18 cellular contexts compared by ENCODE assay signal in the genomic region with DNA sequence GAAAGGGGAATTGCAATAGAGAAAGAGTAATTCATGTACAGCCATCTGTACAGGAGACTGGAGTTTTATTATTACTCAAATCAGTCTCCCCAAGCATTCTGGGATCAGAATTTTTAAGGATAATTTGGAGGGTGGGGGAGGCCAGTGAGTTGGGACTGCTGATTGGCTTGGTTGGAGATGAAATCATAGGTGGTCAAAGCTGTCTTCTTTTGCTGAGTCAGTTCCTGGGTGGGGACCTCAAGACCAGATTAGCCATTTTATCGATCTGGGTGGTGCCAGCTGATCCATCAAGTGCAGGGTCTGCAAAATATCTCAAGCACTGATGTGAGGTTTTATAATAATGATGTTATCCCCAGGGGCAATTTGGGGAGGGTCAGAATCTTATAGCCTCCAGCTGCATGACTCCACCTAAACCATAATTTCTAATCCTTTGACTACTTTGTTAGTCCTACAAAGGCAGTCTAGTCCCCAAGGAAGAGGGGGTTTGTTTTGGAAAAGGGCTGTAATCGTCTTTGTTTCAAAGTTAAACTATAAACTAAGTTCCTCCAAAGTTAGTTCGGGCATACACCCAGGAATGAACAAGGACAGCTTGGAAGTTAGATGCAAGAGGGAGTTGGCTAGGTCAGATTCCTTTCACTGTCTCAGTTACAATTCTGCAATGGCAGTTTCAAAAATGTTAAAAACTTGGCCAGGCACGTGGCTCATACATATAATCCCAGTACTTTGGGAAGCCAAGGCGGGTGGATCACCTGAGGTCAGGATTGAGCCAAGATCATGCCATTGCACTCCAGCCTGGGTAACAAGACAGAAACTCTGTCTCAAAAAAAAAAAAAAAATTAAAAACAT. TPM values are rescaled to one million over a fixed set of nuclear protein-coding genes. Genes with fewer than 3 reads are reported as not detected.
A peak's percentile ranks its signal among the peaks of the same experiment; 100 is the strongest.
DNase-seq lines count a peak whose midpoint lies in the region; ATAC-seq and TF ChIP-seq lines count a peak whose summit lies in the region.
"Had no signal": no experiment of that assay in that cellular context is flagged by ENCODE, and none has a peak within 500 bp of the region (broad histone marks: within the 10 kb centered on the region; RNA-seq: fewer than 3 reads in every experiment).

No MANE protein-coding gene starts in this region.

- ATAC-seq in mucosa of descending colon, result peak; percentile 58
- no peak for ATAC-seq in GM18511 (IDR thresholded peaks at IDR 0.05; ENCODE audit: unreplicated experiment)
- ATAC-seq in HG02970 (IDR thresholded peaks at IDR 0.05; ENCODE audit: low FRiP score, unreplicated experiment), result no peak
- ATAC-seq in GM21447 (IDR thresholded peaks at IDR 0.05; ENCODE audit: unreplicated experiment), result no peak
- ATAC-seq: activated T-cell treated with anti-CD3 and anti-CD28 coated beads, Interleukin-2, amount 50 U/mL, for 4 hours had no signal

- no peaks in the 10 kb centered on the region for H3K27me3 Mint-ChIP-seq in Caco-2 (ENCODE audit: insufficient read depth, unreplicated experiment)

- POLR2A ChIA-PET in Caco-2 (lab: Charles Lee), result interaction anchor here (0.5 kb wide), 1 partner anchor 283 kb away, joined by 3 read pairs; no protein-coding TSS in a partner anchor

- no TSS peak for BruUV-seq in Caco-2 (replicated peaks; lab: Mats Ljungman, UMichigan)

- H3K9me3 ChIP-seq in Caco-2 (no peaks in the 10 kb centered on the region), mucosa of descending colon (no peaks in the 10 kb centered on the region)
- H3K9me3 ChIP-seq: adrenal gland had no signal

- no peaks in the 10 kb centered on the region for H3K36me3 Mint-ChIP-seq in Caco-2 (ENCODE audit: insufficient read depth, unreplicated experiment)

- no peaks in the 10 kb centered on the region for H3K27me3 ChIP-seq in Caco-2 (replicated peaks; ENCODE audit: control insufficient read depth, insufficient read depth, low read length)
- H3K27me3 ChIP-seq: adrenal gland had no signal

- no peaks in the 10 kb centered on the region for H3K9me3 Mint-ChIP-seq in Caco-2 (ENCODE audit: unreplicated experiment)
- H3K9me3 Mint-ChIP-seq: activated T-cell treated with anti-CD3 and anti-CD28 coated beads, Interleukin-2, amount 50 U/mL, for 4 hours; central memory CD8-positive, alpha-beta T cell had no signal

- peak in 1 of 2 experiments; percentile 9 for DNase-seq in Caco-2
- peak; percentile 71 for DNase-seq in NCI-H82 (lab: John Stamatoyannopoulos, UW)
- DNase-seq in epithelial cell of proximal tubule (ENCODE audit: low read depth), result peak; percentile 15
- DNase-seq in mucosa of descending colon, result peak in 1 of 3 donors; percentile 25
- no peak for DNase-seq in NCI-H187 treated with DMSO at 0.1 percent for 48 hours (lab: John Stamatoyannopoulos, UW)
- DNase-seq: activated CD4-positive, alpha-beta T cell treated with anti-CD3 and anti-CD28 coated beads, Interleukin-2, amount 50 U/mL, for 1 hour; activated T-cell treated with anti-CD3 and anti-CD28 coated beads, Interleukin-2, amount 50 U/mL, for 4 hours; adrenal gland; kidney; NCI-H510A treated with DMSO at 0.1 percent for 48 hours; PC-9; stimulated activated naive CD4-positive, alpha-beta T cell had no signal

- H3K4me3 ChIP-seq in Caco-2 (ENCODE audit: low read depth, low read length) (peak overlapping the region; percentile 13; the same call in 1 of the 2 replicates), epithelial cell of proximal tubule (ENCODE audit: low read depth, low read length) (no peak overlapping the region), mucosa of descending colon (no peak overlapping the region)
- H3K4me3 ChIP-seq: adrenal gland, PC-9, smooth muscle cell had no signal

- H3K4me3 Mint-ChIP-seq in Caco-2 (ENCODE audit: unreplicated experiment), result peak overlapping the region; percentile 69
- H3K4me3 Mint-ChIP-seq: activated T-cell treated with anti-CD3 and anti-CD28 coated beads, Interleukin-2, amount 50 U/mL, for 4 hours; central memory CD8-positive, alpha-beta T cell had no signal

- TF ChIP-seq CTCF in Caco-2 (IDR thresholded peaks at IDR 0.05; ENCODE audit: insufficient read depth in 1 of 2, low read depth in 1 of 2, low read length in 1 of 2, severe bottlenecking in 1 of 2, unreplicated experiment in 1 of 2) (no peak), epithelial cell of proximal tubule (conservative IDR thresholded peaks at IDR 0.05; ENCODE audit: low read depth, low read length) (no peak), mucosa of descending colon (IDR thresholded peaks at IDR 0.05) (no peak)

- peak overlapping the region; percentile 99 for H3K27ac Mint-ChIP-seq in Caco-2 (ENCODE audit: unreplicated experiment)

- H3K36me3 ChIP-seq in Caco-2 (ENCODE audit: control insufficient read depth, insufficient read depth, low read length) (no peaks in the 10 kb centered on the region), mucosa of descending colon (ENCODE audit: low read depth) (no peaks in the 10 kb centered on the region)
- H3K36me3 ChIP-seq: adrenal gland had no signal

- CTCF ChIA-PET in Caco-2 (lab: Charles Lee), result no interaction called here

- intact Hi-C loops in Caco-2 (cut with micrococcal nuclease; ENCODE audit: unreplicated experiment), result loop anchor here (5.0 kb wide), 1 partner anchor 50 kb away; the partner anchor contains the start of genes BTF3L4 and TXNDC12
- intact Hi-C loops in mucosa of descending colon (cut with DNase I, micrococcal nuclease), result no loop called here

- peaks cover 12% of the 10 kb centered on the region for H3K4me1 Mint-ChIP-seq in Caco-2 (ENCODE audit: low read depth, unreplicated experiment)
- H3K4me1 Mint-ChIP-seq: central memory CD8-positive, alpha-beta T cell had no signal

- H3K4me1 ChIP-seq in Caco-2 (peaks cover 39% of the 10 kb centered on the region), mucosa of descending colon (ENCODE audit: low read depth) (no peaks in the 10 kb centered on the region)
- H3K4me1 ChIP-seq: parathyroid adenoma had no signal

RNA-seq across cellular contexts. Expression of gene RAB3B, which starts 17.0 kb away (rescaled TPM):
- 11.6 and 13.6 TPM in 2 replicates for total RNA-seq in Caco-2 (2022)
- 15.8 and 35.5 TPM in 2 replicates for total RNA-seq in epithelial cell of proximal tubule
- 1 to 10 TPM; 3.5 to 5.6 (median 3.6) TPM for total RNA-seq in mucosa of descending colon

RNA-seq across cellular contexts. Expression of gene KTI12, which starts 26.2 kb away (rescaled TPM):
- total RNA-seq in Caco-2 (2022) (10.1 and 11.8 TPM in 2 replicates), epithelial cell of proximal tubule (10.4 and 14.4 TPM in 2 replicates), mucosa of descending colon (1 to 10 TPM; 4.3 to 6.7 (median 5.4) TPM)

RNA-seq across cellular contexts. Expression of gene TXNDC12, which starts 47.5 kb away (rescaled TPM):
- 54.3 and 61.1 TPM in 2 replicates for total RNA-seq in Caco-2 (2022)
- 51.7 and 85.7 TPM in 2 replicates for total RNA-seq in epithelial cell of proximal tubule
- total RNA-seq in mucosa of descending colon, result 10 to 100 TPM; 32.8 to 60.1 (median 53.8) TPM

RNA-seq across cellular contexts. Expression of gene BTF3L4, which starts 48.6 kb away (rescaled TPM):
- total RNA-seq in Caco-2 (2022) (55.3 and 73.7 TPM in 2 replicates), epithelial cell of proximal tubule (47.4 and 65.8 TPM in 2 replicates), mucosa of descending colon (10 to 100 TPM; 22.4 to 27.7 (median 26.4) TPM)
